ENCODE assay signal across 22 cellular contexts in the genomic region with DNA sequence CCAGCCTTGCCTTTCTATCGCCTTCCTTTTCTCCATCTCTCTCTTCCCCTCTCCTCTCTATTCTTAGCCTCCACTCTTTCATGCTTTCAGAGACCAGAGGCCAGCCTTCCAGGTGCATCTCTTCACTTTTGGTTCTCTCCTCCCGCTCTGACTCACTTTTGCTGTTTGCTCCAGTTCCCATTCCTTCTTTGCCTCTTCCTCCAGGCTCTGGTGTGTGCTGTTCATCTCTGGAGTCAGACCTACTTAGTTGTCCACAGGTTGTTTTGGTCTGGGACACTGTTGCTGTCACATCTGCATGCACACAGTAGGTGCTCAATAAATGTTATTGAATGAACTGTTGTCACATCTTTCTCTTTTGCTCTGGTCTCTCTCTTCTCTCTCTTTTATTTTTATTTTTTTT. TPM values are rescaled to one million over a fixed set of nuclear protein-coding genes. Genes with fewer than 3 reads are reported as not detected.
DNase-seq lines count a peak whose midpoint lies in the region; ATAC-seq and TF ChIP-seq lines count a peak whose summit lies in the region.
"Had no signal": no experiment of that assay in that cellular context is flagged by ENCODE, and none has a peak within 500 bp of the region (broad histone marks: within the 10 kb centered on the region; RNA-seq: fewer than 3 reads in every experiment).

No MANE protein-coding gene starts in this region.

- H3K9me3 Mint-ChIP-seq in CD4-positive, alpha-beta T cell: no peaks in the 10 kb centered on the region
- H3K9me3 Mint-ChIP-seq in brain: peaks cover 0 to 6% (median 0%) of the 10 kb centered on the region in 5 experiments
- no peaks in the 10 kb centered on the region for H3K9me3 Mint-ChIP-seq in naive thymus-derived CD8-positive, alpha-beta T cell

- H3K27ac ChIP-seq in CD4-positive, alpha-beta T cell (ENCODE audit: low read depth, low read length): no peak overlapping the region
- H3K27ac ChIP-seq: 22Rv1, BLaER1, KMS-11 had no signal

- POLR2A ChIA-PET in CD4-positive, alpha-beta T cell (lab: Charles Lee): no interaction called here
- POLR2A ChIA-PET in naive thymus-derived CD8-positive, alpha-beta T cell (lab: Charles Lee): no interaction called here

- peaks cover 82% of the 10 kb centered on the region for H3K27me3 Mint-ChIP-seq in CD4-positive, alpha-beta T cell
- H3K27me3 Mint-ChIP-seq in brain: peaks cover 93% of the 10 kb centered on the region
- H3K27me3 Mint-ChIP-seq in naive thymus-derived CD8-positive, alpha-beta T cell: peaks cover 46 to 82% (median 66%) of the 10 kb centered on the region in 5 donors

- no peak overlapping the region for H3K27ac Mint-ChIP-seq in CD4-positive, alpha-beta T cell
- no peak overlapping the region for H3K27ac Mint-ChIP-seq in brain
- peak overlapping the region in 1 of 10 donors; percentile 38 for H3K27ac Mint-ChIP-seq in naive thymus-derived CD8-positive, alpha-beta T cell

- ATAC-seq in CD4-positive, alpha-beta T cell (ENCODE audit: poor library complexity): no peak
- no peak for ATAC-seq in naive thymus-derived CD8-positive, alpha-beta T cell
- ATAC-seq in HG02610 (IDR thresholded peaks at IDR 0.05; ENCODE audit: unreplicated experiment): no peak
- ATAC-seq in HG03354 (IDR thresholded peaks at IDR 0.05; ENCODE audit: poor library complexity, severe bottlenecking, unreplicated experiment): no peak
- ATAC-seq: HepG2 had no signal

- intact Hi-C loops in CD4-positive, alpha-beta T cell (cut with DNase I, micrococcal nuclease): loop anchor here in 1 of 2 experiments (5.0 kb wide), 2 partner anchors 37 to 52 kb away; no protein-coding TSS in a partner anchor

- no peak for TF ChIP-seq CTCF in CD4-positive, alpha-beta T cell (IDR thresholded peaks at IDR 0.05)
- no peak for TF ChIP-seq CTCF in brain (conservative IDR thresholded peaks at IDR 0.05)

- H3K27me3 ChIP-seq in CD4-positive, alpha-beta T cell (ENCODE audit: control insufficient read depth, insufficient read depth, low read length): peaks cover 91% of the 10 kb centered on the region

- peak overlapping the region; percentile 55 for H3K4me3 Mint-ChIP-seq in CD4-positive, alpha-beta T cell
- peak overlapping the region; percentile 2 to 76 (median 32) for H3K4me3 Mint-ChIP-seq in brain
- H3K4me3 Mint-ChIP-seq in naive thymus-derived CD8-positive, alpha-beta T cell: peak overlapping the region in 9 of 10 donors; percentile 9 to 60 (median 34)

- CTCF ChIA-PET in CD4-positive, alpha-beta T cell (lab: Charles Lee): no interaction called here

- H3K9me3 ChIP-seq in CD4-positive, alpha-beta T cell (ENCODE audit: control insufficient read depth, low read length): no peaks in the 10 kb centered on the region
- H3K9me3 ChIP-seq: BLaER1 had no signal

- peak; percentile 35 for DNase-seq in DMS53 (lab: John Stamatoyannopoulos, UW)
- no peak for DNase-seq in DMS53 treated with DMSO at 0.1 percent for 48 hours (lab: John Stamatoyannopoulos, UW; ENCODE audit: unreplicated experiment)
- DNase-seq in CD4-positive, alpha-beta T cell: no peak
- DNase-seq in naive thymus-derived CD8-positive, alpha-beta T cell: no peak
- no peak for DNase-seq in T-helper 9 cell
- DNase-seq: DMS79 treated with DMSO at 0.1 percent for 48 hours, GDM1, GOT3, NCI-H1092, NCI-H2107, NCI-H226, NCI-H526, OCI-M1, RPMI8226 had no signal

- peaks cover 32% of the 10 kb centered on the region for H3K4me1 Mint-ChIP-seq in CD4-positive, alpha-beta T cell (ENCODE audit: low read depth)
- peaks cover 48% of the 10 kb centered on the region for H3K4me1 Mint-ChIP-seq in brain
- peaks cover 15 to 19% (median 18%) of the 10 kb centered on the region in 4 donors for H3K4me1 Mint-ChIP-seq in naive thymus-derived CD8-positive, alpha-beta T cell

- H3K36me3 Mint-ChIP-seq in CD4-positive, alpha-beta T cell (ENCODE audit: low read depth): no peaks in the 10 kb centered on the region
- H3K36me3 Mint-ChIP-seq in brain: no peaks in the 10 kb centered on the region
- peaks cover 0 to 4% (median 0%) of the 10 kb centered on the region in 3 donors for H3K36me3 Mint-ChIP-seq in naive thymus-derived CD8-positive, alpha-beta T cell

RNA-seq across cellular contexts. Expression of a gene that starts 1.6 kb away (rescaled TPM):
- not detected for total RNA-seq in CD4-positive, alpha-beta T cell
- 5.6 TPM for polyA plus RNA-seq in brain (ENCODE audit: insufficient read depth, low read depth, low replicate concordance)
- not detected for total RNA-seq in naive thymus-derived CD8-positive, alpha-beta T cell
- polyA plus RNA-seq in naive thymus-derived CD8-positive, alpha-beta T cell: not detected
- total RNA-seq: HepG2, MCF 10A had no signal
- polyA plus RNA-seq: HepG2 had no signal
